8 cellular contexts compared by ENCODE assay signal in the genomic region with DNA sequence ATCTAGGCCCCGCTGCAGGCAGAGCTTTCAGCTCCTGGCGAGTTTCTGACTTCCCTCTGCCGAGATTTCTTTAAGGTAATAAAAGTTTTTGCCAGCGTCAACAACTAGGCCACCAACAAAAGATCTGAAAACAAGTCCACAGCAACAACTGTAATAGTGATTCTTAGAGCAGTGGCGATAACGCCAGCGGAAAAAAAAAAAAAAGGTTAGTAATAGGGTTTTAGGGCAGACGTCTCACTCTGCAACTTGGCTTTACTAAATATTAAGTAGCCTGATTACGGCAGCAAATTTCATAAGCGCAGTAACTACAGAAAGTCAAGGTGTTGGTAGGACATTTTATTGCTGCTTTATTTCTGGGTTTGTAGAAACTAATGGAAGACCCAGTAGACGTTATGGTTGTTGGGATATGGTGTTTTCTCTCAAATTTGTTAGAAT. TPM values are rescaled to one million over a fixed set of nuclear protein-coding genes. Genes with fewer than 3 reads are reported as not detected.
A peak's percentile ranks its signal among the peaks of the same experiment; 100 is the strongest.
DNase-seq lines count a peak whose midpoint lies in the region; ATAC-seq and TF ChIP-seq lines count a peak whose summit lies in the region.

No MANE protein-coding gene starts in this region.

- no peak for DNase-seq in BE2C
- no peak for DNase-seq in LNCaP clone FGC (ENCODE audit: low read depth)
- no peak for DNase-seq in dorsolateral prefrontal cortex
- no peak for DNase-seq in natural killer cell treated with Interleukin-12 subunit alpha and Interleukin-12 subunit beta and Interleukin-15 and Interleukin-18, amount 100 ng/mL, for 72 hours (ENCODE audit: low spot score)
- DNase-seq in C1 segment of cervical spinal cord (lab: John Stamatoyannopoulos, UW) = no peak
- no peak for DNase-seq in NCI-H1105 treated with DMSO at 0.1 percent for 48 hours (lab: John Stamatoyannopoulos, UW)

- no peaks in the 10 kb centered on the region for H3K4me1 ChIP-seq in BE2C

- TF ChIP-seq CTCF in BE2C (IDR thresholded peaks at IDR 0.05; ENCODE audit: low read depth, low read length) = no peak
- no peak for TF ChIP-seq CTCF in LNCaP clone FGC (IDR thresholded peaks at IDR 0.05; ENCODE audit: control insufficient read depth, extremely low read depth, insufficient read depth)
- no peak for TF ChIP-seq CTCF in dorsolateral prefrontal cortex (IDR thresholded peaks at IDR 0.05 in 54 of 56, conservative IDR thresholded peaks at IDR 0.05 in 2 of 56; ENCODE audit: low read depth in 1 of 56, partially characterized antibody in 56 of 56)

- peak overlapping the region; percentile 85 for H3K4me3 Mint-ChIP-seq in natural killer cell treated with Interleukin-12 subunit alpha and Interleukin-12 subunit beta and Interleukin-15 and Interleukin-18, amount 100 ng/mL, for 72 hours

- H3K4me3 ChIP-seq in BE2C (ENCODE audit: low read depth, low read length) (peak overlapping the region; percentile 99), LNCaP clone FGC (ENCODE audit: low read depth, low read length) (peak overlapping the region; percentile 95), dorsolateral prefrontal cortex (peak overlapping the region; percentile 56 to 99 (median 86))

- no peaks in the 10 kb centered on the region for H3K9me3 ChIP-seq in BE2C

- H3K36me3 ChIP-seq in BE2C = no peaks in the 10 kb centered on the region

- H3K36me3 Mint-ChIP-seq in natural killer cell treated with Interleukin-12 subunit alpha and Interleukin-12 subunit beta and Interleukin-15 and Interleukin-18, amount 100 ng/mL, for 72 hours = peaks cover 6% of the 10 kb centered on the region

- no peaks in the 10 kb centered on the region for H3K27me3 Mint-ChIP-seq in natural killer cell treated with Interleukin-12 subunit alpha and Interleukin-12 subunit beta and Interleukin-15 and Interleukin-18, amount 100 ng/mL, for 72 hours

- H3K27ac ChIP-seq in dorsolateral prefrontal cortex = peak overlapping the region in 52 of 59 donors; percentile 2 to 97 (median 87)

- peak overlapping the region; percentile 98 to 99 for H3K27ac Mint-ChIP-seq in natural killer cell treated with Interleukin-12 subunit alpha and Interleukin-12 subunit beta and Interleukin-15 and Interleukin-18, amount 100 ng/mL, for 72 hours

- no peaks in the 10 kb centered on the region for H3K9me3 Mint-ChIP-seq in natural killer cell treated with Interleukin-12 subunit alpha and Interleukin-12 subunit beta and Interleukin-15 and Interleukin-18, amount 100 ng/mL, for 72 hours

- peaks cover 31 to 36% of the 10 kb centered on the region in 2 donors for H3K4me1 Mint-ChIP-seq in natural killer cell treated with Interleukin-12 subunit alpha and Interleukin-12 subunit beta and Interleukin-15 and Interleukin-18, amount 100 ng/mL, for 72 hours (ENCODE audit: low read depth in 2 of 2)

- intact Hi-C loops in dorsolateral prefrontal cortex (cut with DNase I) = loop anchor here (5.0 to 10.0 kb wide), 4 partner anchors 104 to 191 kb away; partner anchors contain the start of genes SPAST (in 2 of the 2), BIRC6 (in 1 of the 2), MEMO1 (in 1 of the 2) and YIPF4 (in 1 of the 2)

- H3K27me3 ChIP-seq in BE2C (no peaks in the 10 kb centered on the region), dorsolateral prefrontal cortex (no peaks in the 10 kb centered on the region)

- no peak for ATAC-seq in natural killer cell treated with Interleukin-12 subunit alpha and Interleukin-12 subunit beta and Interleukin-15 and Interleukin-18, amount 100 ng/mL, for 72 hours
- ATAC-seq in HG03460 (IDR thresholded peaks at IDR 0.05; ENCODE audit: unreplicated experiment) = no peak
- no peak for ATAC-seq in GM18511 (IDR thresholded peaks at IDR 0.05; ENCODE audit: unreplicated experiment)

RNA-seq across cellular contexts. Expression of gene SLC30A6, which starts 0.5 kb away (rescaled TPM):
- polyA plus RNA-seq in BE2C (2012; ENCODE audit: insufficient read depth, insufficient read length, low read depth) = 12.8 TPM
- 10 to 100 TPM in 119 of 120 experiments, 1 to 10 TPM in 1; 9.5 to 22.3 (median 17.0) TPM for total RNA-seq in dorsolateral prefrontal cortex
- total RNA-seq in natural killer cell treated with Interleukin-12 subunit alpha and Interleukin-12 subunit beta and Interleukin-15 and Interleukin-18, amount 100 ng/mL, for 72 hours = 10 to 100 TPM; 19.4 to 28.9 TPM
